ENCODE assay signal across 35 cellular contexts in genomic region chr1:244704107-244704506, GRCh38. TPM values are rescaled to one million over a fixed set of nuclear protein-coding genes. Genes with fewer than 3 reads are reported as not detected.
DNase-seq lines count a peak whose midpoint lies in the region; ATAC-seq, FAIRE-seq and TF ChIP-seq lines count a peak whose summit lies in the region.
"Had no signal": no experiment of that assay in that cellular context is flagged by ENCODE, and none has a peak within 500 bp of the region (broad histone marks: within the 10 kb centered on the region; RNA-seq: fewer than 3 reads in every experiment).

No MANE protein-coding gene starts in this region.

- no peak overlapping the region for H2AFZ ChIP-seq in K562 (ENCODE audit: low read depth, low read length)

- H3K4me3 Mint-ChIP-seq in glutamatergic neuron (ENCODE audit: unreplicated experiment): peak overlapping the region; percentile 50
- H3K4me3 Mint-ChIP-seq in mesothelial cell of epicardium: no peak overlapping the region
- H3K4me3 Mint-ChIP-seq in activated CD4-positive, alpha-beta T cell treated with anti-CD3 and anti-CD28 coated beads for 36 hours: no peak overlapping the region
- H3K4me3 Mint-ChIP-seq: B cell; CD14-positive monocyte; CD4-positive, alpha-beta memory T cell; CD4-positive, alpha-beta T cell; CD4-positive, CD25-positive, alpha-beta regulatory T cell; CD8-positive, alpha-beta memory T cell; CD8-positive, alpha-beta T cell had no signal

- H3K27ac Mint-ChIP-seq in glutamatergic neuron (ENCODE audit: unreplicated experiment): no peak overlapping the region
- no peak overlapping the region for H3K27ac Mint-ChIP-seq in mesothelial cell of epicardium
- no peak overlapping the region for H3K27ac Mint-ChIP-seq in activated CD4-positive, alpha-beta T cell treated with anti-CD3 and anti-CD28 coated beads for 36 hours
- H3K27ac Mint-ChIP-seq: B cell; CD4-positive, alpha-beta T cell; CD8-positive, alpha-beta T cell had no signal

- H3K4me2 ChIP-seq in K562 (ENCODE audit: insufficient read depth, low read length): no peak overlapping the region
- H3K4me2 ChIP-seq: A549; BLaER1; BLaER1 treated with 17β-estradiol and CSF1 and Interleukin-3, amounts not matched to agents 10 nM and 100 nM had no signal

- no peak for FAIRE-seq in K562 (lab: Jason Lieb, UNC)
- FAIRE-seq: A204.1, A549, D721Med had no signal

- TF ChIP-seq RAD21 in K562 (CRISPR knock-in tag; conservative IDR thresholded peaks at IDR 0.05 in 1 of 2, IDR thresholded peaks at IDR 0.05 in 1 of 2): no peak

- H3K4me1 Mint-ChIP-seq in glutamatergic neuron (ENCODE audit: low read depth, unreplicated experiment): peaks cover 9% of the 10 kb centered on the region
- no peaks in the 10 kb centered on the region for H3K4me1 Mint-ChIP-seq in mesothelial cell of epicardium
- H3K4me1 Mint-ChIP-seq in activated CD4-positive, alpha-beta T cell treated with anti-CD3 and anti-CD28 coated beads for 36 hours: no peaks in the 10 kb centered on the region
- H3K4me1 Mint-ChIP-seq: B cell; CD14-positive monocyte; CD8-positive, alpha-beta memory T cell had no signal

- H3K36me3 ChIP-seq in HEK293 (ENCODE audit: control insufficient read depth in 2 of 2, insufficient read depth in 1 of 2, low read length in 2 of 2) (peaks cover 25 to 28% of the 10 kb centered on the region in 2 experiments), K562 (ENCODE audit: control insufficient read depth, insufficient read depth, low read length) (peaks cover 31% of the 10 kb centered on the region; the same call in 2 of the 3 replicates)

- no peak overlapping the region for H3K9ac ChIP-seq in K562 (ENCODE audit: insufficient read depth in 1 of 2, low read depth in 2 of 2, low read length in 2 of 2)
- H3K9ac ChIP-seq: BLaER1; BLaER1 treated with 17β-estradiol and CSF1 and Interleukin-3, amounts not matched to agents 10 nM and 100 nM had no signal

- H3K4me3 ChIP-seq in HEK293 (ENCODE audit: low read depth, low read length) (no peak overlapping the region), K562 (no peak overlapping the region)
- H3K4me3 ChIP-seq: A549; BLaER1; BLaER1 treated with 17β-estradiol and CSF1 and Interleukin-3, amounts not matched to agents 10 nM and 100 nM had no signal

- TF ChIP-seq EP300 in K562 (IDR thresholded peaks at IDR 0.05; ENCODE audit: low read length): no peak

- no peaks in the 10 kb centered on the region; the same call in 1 of the 2 replicates for H3K9me3 ChIP-seq in HEK293 (ENCODE audit: control insufficient read depth, insufficient read depth, low read depth, low read length)
- no peaks in the 10 kb centered on the region for H3K9me3 ChIP-seq in K562 (replicated peaks; ENCODE audit: control insufficient read depth, insufficient read depth, low read depth, low read length)
- H3K9me3 ChIP-seq: A549, BE2C, Caco-2 had no signal

- WGBS in K562 (ENCODE audit: insufficient coverage, low coverage, missing lambda C conversion rate): 85% methylated on average over 3 of the region's 3 CpGs

- H3K27me3 ChIP-seq in K562 (ENCODE audit: control insufficient read depth in 2 of 2, insufficient read depth in 2 of 2, low read length in 2 of 2): no peaks in the 10 kb centered on the region
- H3K27me3 ChIP-seq: BE2C; BLaER1; BLaER1 treated with 17β-estradiol and CSF1 and Interleukin-3, amounts not matched to agents 10 nM and 100 nM had no signal

- TF ChIP-seq CTCF in HEK293 (tag by site-specific recombination; IDR thresholded peaks at IDR 0.05): no peak
- no peak for TF ChIP-seq CTCF in K562 (IDR thresholded peaks at IDR 0.05 in 2 of 3, conservative IDR thresholded peaks at IDR 0.05 in 1 of 3; ENCODE audit: insufficient read depth in 2 of 3, low read depth in 1 of 3, low read length in 3 of 3)
- TF ChIP-seq CTCF in glutamatergic neuron (IDR thresholded peaks at IDR 0.05; ENCODE audit: partially characterized antibody, unreplicated experiment): no peak
- no peak for TF ChIP-seq CTCF in mesothelial cell of epicardium (IDR thresholded peaks at IDR 0.05; ENCODE audit: unreplicated experiment)

- in situ Hi-C loops in K562 (cut with MboI): no loop called here

- H3K9me3 Mint-ChIP-seq in glutamatergic neuron (ENCODE audit: unreplicated experiment) (no peaks in the 10 kb centered on the region), mesothelial cell of epicardium (peaks cover 17% of the 10 kb centered on the region)
- H3K9me3 Mint-ChIP-seq in activated CD4-positive, alpha-beta T cell treated with anti-CD3 and anti-CD28 coated beads for 36 hours (ENCODE audit: low read depth): peaks cover 6% of the 10 kb centered on the region

- H4K20me1 ChIP-seq in K562 (replicated peaks; ENCODE audit: control insufficient read depth, insufficient read depth, low read length): no peaks in the 10 kb centered on the region
- H4K20me1 ChIP-seq: BLaER1 had no signal

- intact Hi-C loops in K562 (cut with micrococcal nuclease): no loop called here
- intact Hi-C loops in activated CD4-positive, alpha-beta T cell treated with anti-CD3 and anti-CD28 coated beads for 36 hours (cut with DNase I, micrococcal nuclease): no loop called here

- no TSS peak for BruUV-seq in K562 (replicated peaks; lab: Mats Ljungman, UMichigan)

- H3K27me3 Mint-ChIP-seq in glutamatergic neuron (ENCODE audit: unreplicated experiment) (no peaks in the 10 kb centered on the region), mesothelial cell of epicardium (ENCODE audit: low read depth) (no peaks in the 10 kb centered on the region)
- no peaks in the 10 kb centered on the region for H3K27me3 Mint-ChIP-seq in activated CD4-positive, alpha-beta T cell treated with anti-CD3 and anti-CD28 coated beads for 36 hours
- H3K27me3 Mint-ChIP-seq: B cell; CD4-positive, alpha-beta memory T cell; CD4-positive, alpha-beta T cell; CD4-positive, CD25-positive, alpha-beta regulatory T cell; CD8-positive, alpha-beta memory T cell had no signal

- no peak overlapping the region for H3K27ac ChIP-seq in HEK293 (ENCODE audit: extremely low read depth, low read depth, low read length)
- H3K27ac ChIP-seq in K562 (ENCODE audit: extremely low read depth, low read depth, low read length): no peak overlapping the region
- H3K27ac ChIP-seq: 22Rv1; A549; BLaER1; BLaER1 treated with 17β-estradiol and CSF1 and Interleukin-3, amounts not matched to agents 10 nM and 100 nM; C4-2B had no signal

- H3K36me3 Mint-ChIP-seq in glutamatergic neuron (ENCODE audit: unreplicated experiment) (peaks cover 17% of the 10 kb centered on the region), mesothelial cell of epicardium (peaks cover 44% of the 10 kb centered on the region)
- peaks cover 27% of the 10 kb centered on the region for H3K36me3 Mint-ChIP-seq in activated CD4-positive, alpha-beta T cell treated with anti-CD3 and anti-CD28 coated beads for 36 hours (ENCODE audit: low read depth)

- no peaks in the 10 kb centered on the region for H3K79me2 ChIP-seq in K562 (ENCODE audit: control insufficient read depth, insufficient read depth, low read length)

- CTCF ChIA-PET in HEK293 (lab: Yijun Ruan, JAX): no interaction called here
- CTCF ChIA-PET in K562 (lab: Yijun Ruan, JAX; ENCODE audit: low intra/inter-chr PET ratio): no interaction called here
- CTCF ChIA-PET in activated CD4-positive, alpha-beta T cell treated with anti-CD3 and anti-CD28 coated beads for 36 hours (lab: Charles Lee): no interaction called here

- POLR2A ChIA-PET in HEK293 (lab: Yijun Ruan, JAX): interaction anchor here (0.5 kb wide), 1 partner anchor 70 kb away, joined by 3 read pairs; no protein-coding TSS in a partner anchor
- POLR2A ChIA-PET in K562 (lab: Yijun Ruan, JAX): interaction anchor here (0.8 kb wide), 1 partner anchor 394 kb away, joined by 3 read pairs; no protein-coding TSS in a partner anchor
- POLR2A ChIA-PET in activated CD4-positive, alpha-beta T cell treated with anti-CD3 and anti-CD28 coated beads for 36 hours (lab: Charles Lee): no interaction called here

- DNase-seq in K562 (ENCODE audit: extremely low read depth in 1 of 4, low spot score in 3 of 4) (no peak), glutamatergic neuron (no peak), mesothelial cell of epicardium (ENCODE audit: low spot score in 2 of 2, unreplicated experiment in 2 of 2) (no peak)
- no peak for DNase-seq in activated CD4-positive, alpha-beta T cell treated with anti-CD3 and anti-CD28 coated beads for 36 hours
- DNase-seq: 8988T; ACHN; AML-193; BE2C; C1 segment of cervical spinal cord; Caco-2; Calu3; CD4-positive, alpha-beta memory T cell; CD4-positive, alpha-beta T cell; CD4-positive, CD25-positive, alpha-beta regulatory T cell; CD8-positive, alpha-beta memory T cell; CD8-positive, alpha-beta T cell; COR-L47; DMS 273 treated with DMSO at 0.1 percent for 48 hours; DMS153; DMS53; DMS79; DMS79 treated with DMSO at 0.1 percent for 48 hours; DND-41; EL had no signal

- H3K4me1 ChIP-seq in HEK293 (ENCODE audit: control insufficient read depth, insufficient read depth, low read length) (peaks cover 15% of the 10 kb centered on the region), K562 (replicated peaks in 1 of 2; ENCODE audit: control insufficient read depth in 2 of 2, insufficient read depth in 2 of 2, low read length in 2 of 2) (no peaks in the 10 kb centered on the region)
- H3K4me1 ChIP-seq: A549; BLaER1; BLaER1 treated with 17β-estradiol and CSF1 and Interleukin-3, amounts not matched to agents 10 nM and 100 nM; Caco-2 had no signal

- TF ChIP-seq POLR2A in K562 (conservative IDR thresholded peaks at IDR 0.05): no peak

- H3K9me1 ChIP-seq in K562 (ENCODE audit: control insufficient read depth, insufficient read depth, low read length): no peaks in the 10 kb centered on the region

- no peak for ATAC-seq in K562
- ATAC-seq in activated CD4-positive, alpha-beta T cell treated with anti-CD3 and anti-CD28 coated beads for 36 hours: no peak
- ATAC-seq in GM18868 (IDR thresholded peaks at IDR 0.05; ENCODE audit: unreplicated experiment): no peak
- ATAC-seq: A549; CD8-positive, alpha-beta T cell had no signal

RNA-seq across cellular contexts. Expression of gene DESI2, which starts 51.2 kb away (rescaled TPM):
- 17.0 and 36.5 TPM in 2 replicates for total RNA-seq in K562 (2011; cell fraction: chromatin; rRNA removed; ENCODE audit: low replicate concordance)
- total RNA-seq in K562 (2011; cell fraction: nucleolus; rRNA removed): 17.3 and 26.5 TPM in 2 replicates
- 29.8 and 42.3 TPM in 2 replicates for total RNA-seq in K562 (2011; cell fraction: nucleoplasm; rRNA removed)
- total RNA-seq in K562 (2014; rRNA removed): 40.8 TPM in 2 replicates
- total RNA-seq in K562 (2014; rRNA removed; fragmentation: Illumina TruSeq; extraction: Trizol): 56.9 and 60.6 TPM in 2 replicates
- total RNA-seq in K562 (2015; rRNA removed; fragmentation: Illumina TruSeq; extraction: Trizol): 52.4 and 59.4 TPM in 2 replicates
- total RNA-seq in K562 (2021): 42.3 and 43.9 TPM in 2 replicates
- polyA plus RNA-seq in K562 (2011; rRNA removed): 36.6 and 38.4 TPM in 2 replicates
- polyA plus RNA-seq in K562 (2011; cell fraction: cytosol; rRNA removed): 15.0 and 26.2 TPM in 2 replicates
- polyA plus RNA-seq in K562 (2011; cell fraction: nucleus; rRNA removed): 19.6 and 27.0 TPM in 2 replicates
- 21.9 and 29.7 TPM in 2 replicates for polyA plus RNA-seq in K562 (2012)
- polyA plus RNA-seq in K562 (2014; fragmentation: Illumina TruSeq; extraction: Trizol): 33.6 and 37.8 TPM in 2 replicates
- 10 to 100 TPM; 17.4 to 20.4 TPM for polyA plus RNA-seq in K562 (2014; fragmentation: Nextera tagmentation; extraction: Ambion mirVana)
- 26.1 and 26.9 TPM in 2 replicates for polyA plus RNA-seq in K562 (2014; rRNA removed)
- polyA minus RNA-seq in K562 (2011; rRNA and poly(A)+ RNA removed): 55.3 and 64.0 TPM in 2 replicates
- polyA minus RNA-seq in K562 (2011; cell fraction: cytosol; rRNA and poly(A)+ RNA removed): 21.1 and 24.8 TPM in 2 replicates
- 25.3 and 40.5 TPM in 2 replicates for polyA minus RNA-seq in K562 (2011; cell fraction: nucleus; rRNA and poly(A)+ RNA removed)
- total RNA-seq in glutamatergic neuron (ENCODE audit: unreplicated experiment): 25.9 TPM
- total RNA-seq in mesothelial cell of epicardium: 30.7 to 32.0 TPM (median 31.1 TPM) in 3 replicates
- total RNA-seq in activated CD4-positive, alpha-beta T cell treated with anti-CD3 and anti-CD28 coated beads for 36 hours: 10 to 100 TPM; 24.5 to 26.0 TPM

Comparison
In these comparisons a context has a peak if more than half of its experiments do, and no peak if none do; other contexts are left out.
1. Of the 44 proteins assayed by ChIP-seq in both K562 and HEK293: peak only in K562: none; only in HEK293: ZNF133; in both: none; in neither: 43.